ENCODE assay signal across 18 cellular contexts in genomic region chr1:220342853-220343252, GRCh38.
"Had no signal": no experiment of that assay in that cellular context is flagged by ENCODE, and none has a peak within 500 bp of the region (broad histone marks: within the 10 kb centered on the region; RNA-seq: fewer than 3 reads in every experiment).

No MANE protein-coding gene starts in this region.

- FAIRE-seq: islet of Langerhans had no signal

- H3K9me3 ChIP-seq: adrenal gland, ascending aorta, gastrocnemius medialis, heart left ventricle, prostate gland, tibial artery had no signal

- ATAC-seq: activated T-cell treated with anti-CD3 and anti-CD28 coated beads, Interleukin-2, amount 50 U/mL, for 4 hours; gastrocnemius medialis; heart left ventricle; natural killer cell treated with Interleukin-12 subunit alpha and Interleukin-12 subunit beta and Interleukin-15 and Interleukin-18, amount 100 ng/mL, for 72 hours had no signal

- H3K27ac ChIP-seq: adrenal gland, ascending aorta, brain microvascular endothelial cell, gastrocnemius medialis, heart left ventricle, prostate gland, tibial artery had no signal

- H3K4me1 ChIP-seq: adrenal gland, ascending aorta, gastrocnemius medialis, heart left ventricle, prostate gland, tibial artery had no signal

- H3K4me3 ChIP-seq: adrenal gland, ascending aorta, gastrocnemius medialis, heart left ventricle, prostate gland, tibial artery had no signal

- DNase-seq: activated CD4-positive, alpha-beta T cell treated with anti-CD3 and anti-CD28 coated beads, Interleukin-2, amount 50 U/mL, for 4 hours; activated CD8-positive, alpha-beta memory T cell treated with anti-CD3 and anti-CD28 coated beads, Interleukin-2, amount 50 U/mL, for 48 hours; activated naive CD4-positive, alpha-beta T cell; activated T-cell treated with anti-CD3 and anti-CD28 coated beads, Interleukin-2, amount 50 U/mL, for 4 hours; adrenal gland; brain microvascular endothelial cell; central memory CD4-positive, alpha-beta T cell; dermis blood vessel endothelial cell; effector memory CD4-positive, alpha-beta T cell; gastrocnemius medialis; heart left ventricle; midbrain; substantia nigra; tibial artery had no signal

- H3K27me3 ChIP-seq: adrenal gland, ascending aorta, brain microvascular endothelial cell, gastrocnemius medialis, heart left ventricle, tibial artery had no signal

- H3K36me3 ChIP-seq: adrenal gland, ascending aorta, brain microvascular endothelial cell, gastrocnemius medialis, heart left ventricle, prostate gland, tibial artery had no signal
